ENCODE assay signal across 11 cellular contexts in genomic region chr16:27168790-27169189, GRCh38. TPM values are rescaled to one million over a fixed set of nuclear protein-coding genes. Genes with fewer than 3 reads are reported as not detected.
DNase-seq lines count a peak whose midpoint lies in the region; ATAC-seq and TF ChIP-seq lines count a peak whose summit lies in the region.
"Had no signal": no experiment of that assay in that cellular context is flagged by ENCODE, and none has a peak within 500 bp of the region (broad histone marks: within the 10 kb centered on the region; RNA-seq: fewer than 3 reads in every experiment).

No MANE protein-coding gene starts in this region.

- H4K20me1 ChIP-seq in KMS-11 (ENCODE audit: insufficient read depth): no peaks in the 10 kb centered on the region

- H3K4me1 ChIP-seq in CD4-positive, CD25-positive, alpha-beta regulatory T cell (ENCODE audit: control insufficient read depth, insufficient read depth, low read length, poor library complexity, severe bottlenecking): peaks cover 41% of the 10 kb centered on the region
- H3K4me1 ChIP-seq in KMS-11 (ENCODE audit: low read depth, poor library complexity, severe bottlenecking) (peaks cover 25% of the 10 kb centered on the region), stomach (peaks cover 0 to 2% (median under 1%) of the 10 kb centered on the region in 4 donors)

- H3K4me2 ChIP-seq in KMS-11: peak overlapping the region; percentile 83; the same call in 1 of the 2 replicates

- H3K27me3 Mint-ChIP-seq in activated naive CD4-positive, alpha-beta T cell treated with anti-CD3 and anti-CD28 coated beads for 36 hours (ENCODE audit: low read depth): no peaks in the 10 kb centered on the region
- H3K27me3 Mint-ChIP-seq in CD4-positive, CD25-positive, alpha-beta regulatory T cell: peaks cover 5% of the 10 kb centered on the region

- no peak overlapping the region for H3K9ac ChIP-seq in KMS-11

- ATAC-seq in CD4-positive, CD25-positive, alpha-beta regulatory T cell (ENCODE audit: low read depth in 2 of 2): no peak

- H3K4me3 Mint-ChIP-seq in activated naive CD4-positive, alpha-beta T cell treated with anti-CD3 and anti-CD28 coated beads for 36 hours: no peak overlapping the region
- H3K4me3 Mint-ChIP-seq in CD4-positive, CD25-positive, alpha-beta regulatory T cell: peak overlapping the region in 1 of 4 donors; percentile 44

- H3K79me2 ChIP-seq in KMS-11 (ENCODE audit: insufficient read depth, low read depth): no peaks in the 10 kb centered on the region

- H3K36me3 Mint-ChIP-seq in activated naive CD4-positive, alpha-beta T cell treated with anti-CD3 and anti-CD28 coated beads for 36 hours (ENCODE audit: low read depth): peaks cover 8% of the 10 kb centered on the region
- H3K36me3 Mint-ChIP-seq in CD4-positive, CD25-positive, alpha-beta regulatory T cell: no peaks in the 10 kb centered on the region

- no peak overlapping the region for H3K4me3 ChIP-seq in CD4-positive, CD25-positive, alpha-beta regulatory T cell (ENCODE audit: low read depth, low read length)
- H3K4me3 ChIP-seq in KMS-11 (IDR thresholded peaks at IDR 0.05; ENCODE audit: insufficient read depth, low read depth, low read length) (no peak overlapping the region), brain microvascular endothelial cell (ENCODE audit: low read depth, low read length) (no peak overlapping the region), stomach (no peak overlapping the region), MG63 (no peak overlapping the region)

- peak overlapping the region; percentile 87 for H3K27ac Mint-ChIP-seq in activated naive CD4-positive, alpha-beta T cell treated with anti-CD3 and anti-CD28 coated beads for 36 hours
- H3K27ac Mint-ChIP-seq in CD4-positive, CD25-positive, alpha-beta regulatory T cell: peak overlapping the region in 2 of 3 donors; percentile 81 to 92

- H2AFZ ChIP-seq in KMS-11 (ENCODE audit: low read depth): no peak overlapping the region

- no peak overlapping the region for H3K27ac ChIP-seq in CD4-positive, CD25-positive, alpha-beta regulatory T cell (ENCODE audit: insufficient read depth, low read length, poor library complexity, severe bottlenecking)
- peak overlapping the region; percentile 53; the same call in 1 of the 2 replicates for H3K27ac ChIP-seq in KMS-11
- peak overlapping the region; percentile 50 for H3K27ac ChIP-seq in brain microvascular endothelial cell
- no peak overlapping the region for H3K27ac ChIP-seq in stomach

- no peak for TF ChIP-seq POLR2A in stomach (IDR thresholded peaks at IDR 0.05)

- WGBS in stomach, 5 donors: 84 to 88% (median 87%) methylated on average over 8 of the region's 8 CpGs

- no peaks in the 10 kb centered on the region for H3K36me3 ChIP-seq in CD4-positive, CD25-positive, alpha-beta regulatory T cell (ENCODE audit: control insufficient read depth, insufficient read depth, low read length)
- H3K36me3 ChIP-seq in KMS-11 (ENCODE audit: insufficient read depth): no peaks in the 10 kb centered on the region
- no peaks in the 10 kb centered on the region for H3K36me3 ChIP-seq in brain microvascular endothelial cell (replicated peaks)
- H3K36me3 ChIP-seq in stomach: no peaks in the 10 kb centered on the region
- H3K36me3 ChIP-seq in MG63: no peaks in the 10 kb centered on the region

- TF ChIP-seq CTCF in KMS-11 (conservative IDR thresholded peaks at IDR 0.05; ENCODE audit: low read depth, low read length) (no peak), brain microvascular endothelial cell (IDR thresholded peaks at IDR 0.05; ENCODE audit: low read depth, low read length, missing control alignments) (no peak), stomach (IDR thresholded peaks at IDR 0.05) (no peak)

- in situ Hi-C loops in brain microvascular endothelial cell (cut with HindIII; ENCODE audit: low pct_ligation_motif_present, low sequenced_read_pairs): no loop called here

- CTCF ChIA-PET in activated naive CD4-positive, alpha-beta T cell treated with anti-CD3 and anti-CD28 coated beads for 36 hours (lab: Charles Lee): interaction anchor here (0.6 to 4.3 kb wide), 8 partner anchors 10 to 419 kb away, joined by 3 to 30 read pairs (median 4); partner anchors contain the start of gene KDM8

- H3K4me1 Mint-ChIP-seq in activated naive CD4-positive, alpha-beta T cell treated with anti-CD3 and anti-CD28 coated beads for 36 hours (ENCODE audit: low read depth): peaks cover 47% of the 10 kb centered on the region
- peaks cover 9 to 60% (median 32%) of the 10 kb centered on the region in 4 donors for H3K4me1 Mint-ChIP-seq in CD4-positive, CD25-positive, alpha-beta regulatory T cell

- no peak for TF ChIP-seq EP300 in stomach (IDR thresholded peaks at IDR 0.05)

- intact Hi-C loops in activated naive CD4-positive, alpha-beta T cell treated with anti-CD3 and anti-CD28 coated beads for 36 hours (cut with micrococcal nuclease): loop anchor here (1.0 to 2.0 kb wide), 6 partner anchors 13 to 570 kb away; no protein-coding TSS in a partner anchor
- intact Hi-C loops in stomach (cut with DNase I; ENCODE audit: low total_unique reads): no loop called here

- peaks cover 0 to under 1% of the 10 kb centered on the region in 2 experiments for H3K9me3 ChIP-seq in CD4-positive, CD25-positive, alpha-beta regulatory T cell (ENCODE audit: control insufficient read depth in 2 of 2, low read length in 2 of 2)
- H3K9me3 ChIP-seq in stomach (peaks cover 0 to 2% (median 2%) of the 10 kb centered on the region in 4 donors), MG63 (0 out of 2 replicates have a peak, but pooled peaks cover 4% of the 10 kb centered on the region)

- DNase-seq in activated naive CD4-positive, alpha-beta T cell treated with anti-CD3 and anti-CD28 coated beads for 36 hours: no peak
- DNase-seq in activated naive CD4-positive, alpha-beta T cell treated with anti-CD3 and anti-CD28 coated beads, Interleukin-2, amount 50 U/mL, for 16 hours: no peak
- no peak for DNase-seq in CD4-positive, CD25-positive, alpha-beta regulatory T cell
- DNase-seq in brain microvascular endothelial cell: no peak
- no peak for DNase-seq in stomach
- DNase-seq in NCI-H2227 treated with DMSO at 0.1 percent for 48 hours (lab: John Stamatoyannopoulos, UW): no peak
- no peak for DNase-seq in MG63
- DNase-seq: NCI-H1105 treated with DMSO at 0.1 percent for 48 hours, NCI-H187 treated with DMSO at 0.1 percent for 48 hours, NCI-H774 had no signal

- H3K9me3 Mint-ChIP-seq in activated naive CD4-positive, alpha-beta T cell treated with anti-CD3 and anti-CD28 coated beads for 36 hours: peaks cover 10% of the 10 kb centered on the region
- peaks cover 0 to 6% (median 0%) of the 10 kb centered on the region in 7 donors for H3K9me3 Mint-ChIP-seq in CD4-positive, CD25-positive, alpha-beta regulatory T cell

- no peaks in the 10 kb centered on the region for H3K27me3 ChIP-seq in CD4-positive, CD25-positive, alpha-beta regulatory T cell (ENCODE audit: control insufficient read depth, insufficient read depth, low read length)
- H3K27me3 ChIP-seq in KMS-11 (ENCODE audit: insufficient read depth, low read depth) (no peaks in the 10 kb centered on the region), brain microvascular endothelial cell (replicated peaks) (no peaks in the 10 kb centered on the region), stomach (no peaks in the 10 kb centered on the region), MG63 (no peaks in the 10 kb centered on the region)

RNA-seq across cellular contexts. Expression of gene KDM8, which starts 34.5 kb away (rescaled TPM):
- total RNA-seq in activated naive CD4-positive, alpha-beta T cell treated with anti-CD3 and anti-CD28 coated beads for 36 hours: 10 to 100 TPM; 11.3 to 13.9 TPM
- 14.7 TPM for total RNA-seq in CD4-positive, CD25-positive, alpha-beta regulatory T cell
- 1 to 10 TPM; 2.8 to 8.8 (median 4.3) TPM for polyA plus RNA-seq in CD4-positive, CD25-positive, alpha-beta regulatory T cell
- total RNA-seq in stomach: 10 to 100 TPM in 1 of 5 donors, 1 to 10 TPM in 4; 1.4 to 58.3 (median 3.1) TPM
- 1 to 10 TPM; 2.7 to 3.5 (median 2.7) TPM for polyA plus RNA-seq in stomach
- 4.4 and 10.2 TPM in 2 replicates for total RNA-seq in MG63 (2014; rRNA removed; shearing (Covaris generic); ENCODE audit: low replicate concordance)

Comparison
In these comparisons a context has a peak if more than half of its experiments do, and no peak if none do; other contexts are left out.
1. H3K27ac ChIP-seq: peak in KMS-11 (single experiment) and brain microvascular endothelial cell (single experiment); none in CD4-positive, CD25-positive, alpha-beta regulatory T cell (single experiment) and stomach (0 of 5).